ENCODE assay signal across 1 cellular context in the genomic region with DNA sequence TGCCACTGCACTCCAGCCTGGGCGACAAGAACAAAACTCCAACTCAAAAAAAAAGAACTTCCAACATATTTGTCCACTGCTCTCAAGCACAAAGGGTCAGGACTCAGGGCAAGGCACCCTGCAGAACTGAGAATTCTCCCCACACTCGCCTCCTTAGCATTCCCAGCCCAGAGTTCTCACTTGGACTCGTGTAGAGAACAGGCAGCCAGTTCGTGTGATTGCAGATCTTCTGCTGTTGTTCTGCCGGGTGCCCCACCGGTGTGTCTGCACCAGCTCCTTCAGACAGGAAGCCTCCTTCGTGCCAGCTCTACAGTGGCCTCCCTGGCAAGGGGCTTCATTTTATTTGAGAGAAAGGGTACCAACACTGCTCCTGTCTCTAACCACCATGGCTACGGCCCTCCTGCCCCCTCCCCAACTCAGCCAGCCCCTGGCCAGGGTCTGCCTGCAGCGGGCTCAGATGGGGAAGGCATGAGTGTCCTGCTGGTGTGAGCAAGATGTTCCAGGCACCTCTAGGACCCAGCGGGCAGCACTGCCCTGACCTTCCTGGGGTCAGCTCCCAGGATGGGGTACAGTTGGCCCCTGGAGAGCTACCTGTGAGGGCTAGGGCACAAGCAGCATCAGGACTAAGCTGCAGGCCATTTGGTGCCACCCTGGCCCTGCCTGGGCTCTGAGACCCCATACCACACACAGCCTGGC.
TF ChIP-seq lines count a peak whose summit lies in the region.

No MANE protein-coding gene starts in this region.

TF ChIP-seq in IMR-90, 13 proteins besides CTCF, POLR2A, EP300 and RAD21 (continued from another document):
- TF ChIP-seq, protein P1, sequence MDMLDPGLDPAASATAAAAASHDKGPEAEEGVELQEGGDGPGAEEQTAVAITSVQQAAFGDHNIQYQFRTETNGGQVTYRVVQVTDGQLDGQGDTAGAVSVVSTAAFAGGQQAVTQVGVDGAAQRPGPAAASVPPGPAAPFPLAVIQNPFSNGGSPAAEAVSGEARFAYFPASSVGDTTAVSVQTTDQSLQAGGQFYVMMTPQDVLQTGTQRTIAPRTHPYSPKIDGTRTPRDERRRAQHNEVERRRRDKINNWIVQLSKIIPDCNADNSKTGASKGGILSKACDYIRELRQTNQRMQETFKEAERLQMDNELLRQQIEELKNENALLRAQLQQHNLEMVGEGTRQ (IDR thresholded peaks at IDR 0.05; ENCODE audit: low read depth, low read length): no peak
TF ChIP-seq in IMR-90: peak in this region for 0.
